In the genomic region with DNA sequence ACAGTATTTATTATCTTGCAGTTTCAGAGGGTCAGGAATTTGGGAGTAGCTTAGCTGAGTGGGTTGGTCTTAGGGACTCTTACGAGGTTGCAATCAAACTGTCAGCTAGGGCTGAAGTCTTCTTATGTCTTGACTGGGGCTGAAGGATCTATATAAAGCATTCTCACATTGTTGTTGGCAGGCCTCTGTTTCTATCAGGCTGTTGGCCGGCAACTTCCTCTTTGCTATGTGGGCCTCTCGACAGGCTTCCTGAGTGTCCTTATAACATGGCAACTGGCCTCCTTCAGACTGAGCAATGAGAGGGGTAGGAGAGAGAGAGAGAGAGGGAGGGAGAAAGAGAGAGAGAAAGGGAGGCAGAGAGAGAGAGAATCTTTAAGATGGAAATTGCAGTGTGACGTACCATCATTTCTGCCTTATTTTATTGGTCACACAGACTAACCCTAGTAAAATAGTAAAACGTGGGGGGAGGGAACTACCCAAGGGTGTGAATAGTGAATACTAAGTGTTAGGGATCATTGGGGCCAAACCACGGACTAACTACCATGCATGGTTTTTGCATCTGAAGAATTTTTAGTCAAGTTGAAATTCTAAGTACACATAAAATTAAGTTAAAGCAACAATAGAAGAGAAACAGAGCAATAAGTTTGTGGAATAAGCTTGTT, we compare ENCODE assay signal across 11 cellular contexts. TPM values are rescaled to one million over a fixed set of nuclear protein-coding genes. Genes with fewer than 3 reads are reported as not detected.
DNase-seq lines count a peak whose midpoint lies in the region; ATAC-seq, FAIRE-seq and TF ChIP-seq lines count a peak whose summit lies in the region.
"Had no signal": no experiment of that assay in that cellular context is flagged by ENCODE, and none has a peak within 500 bp of the region (broad histone marks: within the 10 kb centered on the region; RNA-seq: fewer than 3 reads in every experiment).

No MANE protein-coding gene starts in this region.

- no peaks in the 10 kb centered on the region for H3K9me3 Mint-ChIP-seq in astrocyte (ENCODE audit: unreplicated experiment)
- H3K9me3 Mint-ChIP-seq in neural crest cell, result no peaks in the 10 kb centered on the region
- no peaks in the 10 kb centered on the region for H3K9me3 Mint-ChIP-seq in activated CD4-positive, alpha-beta memory T cell treated with anti-CD3 and anti-CD28 coated beads, Interleukin-2, amount 10 ng/mL, durations not matched to agents 7 days and 5 days

- H3K79me2 ChIP-seq in astrocyte (ENCODE audit: insufficient read depth, low read length), result no peaks in the 10 kb centered on the region

- no peaks in the 10 kb centered on the region for H3K36me3 ChIP-seq in astrocyte (ENCODE audit: insufficient read depth, low read length)
- H3K36me3 ChIP-seq: Peyer's patch had no signal

- H3K4me3 Mint-ChIP-seq in astrocyte (ENCODE audit: unreplicated experiment) (no peak overlapping the region), neural crest cell (no peak overlapping the region)
- no peak overlapping the region for H3K4me3 Mint-ChIP-seq in activated CD4-positive, alpha-beta memory T cell treated with anti-CD3 and anti-CD28 coated beads, Interleukin-2, amount 10 ng/mL, durations not matched to agents 7 days and 5 days

- H3K4me1 Mint-ChIP-seq in astrocyte (ENCODE audit: low read depth, unreplicated experiment), result peaks cover 12% of the 10 kb centered on the region
- H3K4me1 Mint-ChIP-seq in neural crest cell, result peaks cover 16% of the 10 kb centered on the region
- H3K4me1 Mint-ChIP-seq in activated CD4-positive, alpha-beta memory T cell treated with anti-CD3 and anti-CD28 coated beads, Interleukin-2, amount 10 ng/mL, durations not matched to agents 7 days and 5 days, result no peaks in the 10 kb centered on the region

- FAIRE-seq in astrocyte (lab: Jason Lieb, UNC), result no peak
- FAIRE-seq: G401.6 had no signal

- H3K4me1 ChIP-seq in astrocyte (ENCODE audit: insufficient read depth, low read length), result peaks cover 13% of the 10 kb centered on the region
- H3K4me1 ChIP-seq: Peyer's patch had no signal

- H3K36me3 Mint-ChIP-seq in astrocyte (ENCODE audit: low read depth, unreplicated experiment) (no peaks in the 10 kb centered on the region), neural crest cell (ENCODE audit: low read depth) (no peaks in the 10 kb centered on the region)
- H3K36me3 Mint-ChIP-seq in activated CD4-positive, alpha-beta memory T cell treated with anti-CD3 and anti-CD28 coated beads, Interleukin-2, amount 10 ng/mL, durations not matched to agents 7 days and 5 days (ENCODE audit: low read depth), result no peaks in the 10 kb centered on the region

- TF ChIP-seq CTCF in astrocyte (IDR thresholded peaks at IDR 0.05; ENCODE audit: insufficient read depth, low read depth, low read length), result no peak
- no peak for TF ChIP-seq CTCF in neural crest cell (conservative IDR thresholded peaks at IDR 0.05)

- H3K9ac ChIP-seq in astrocyte (ENCODE audit: low read length), result no peak overlapping the region

- peak; percentile 67 for ATAC-seq in GM18858 (IDR thresholded peaks at IDR 0.05; ENCODE audit: unreplicated experiment)
- peak; percentile 81 for ATAC-seq in HG03103 (IDR thresholded peaks at IDR 0.05; ENCODE audit: low read depth, unreplicated experiment)

- no peaks in the 10 kb centered on the region for H4K20me1 ChIP-seq in astrocyte (ENCODE audit: insufficient read depth, low read length)

- no peak overlapping the region for H3K4me3 ChIP-seq in astrocyte (ENCODE audit: insufficient read depth, low read depth, low read length)
- H3K4me3 ChIP-seq: Peyer's patch had no signal

- H3K27ac ChIP-seq in astrocyte (ENCODE audit: low read depth, low read length), result peak overlapping the region; percentile 8

- no peak for DNase-seq in astrocyte (ENCODE audit: low read depth)
- no peak for DNase-seq in neural crest cell (ENCODE audit: low read depth, low spot score)
- no peak for DNase-seq in NCI-H446 treated with DMSO at 0.1 percent for 48 hours (lab: John Stamatoyannopoulos, UW)
- no peak for DNase-seq in AG20443 (ENCODE audit: low spot score)
- DNase-seq in activated CD4-positive, alpha-beta memory T cell treated with anti-CD3 and anti-CD28 coated beads, Interleukin-2, amount 10 ng/mL, durations not matched to agents 7 days and 5 days, result no peak
- DNase-seq in NCI-H2196 (lab: John Stamatoyannopoulos, UW; ENCODE audit: unreplicated experiment), result no peak

- no peaks in the 10 kb centered on the region for H3K27me3 ChIP-seq in astrocyte (ENCODE audit: insufficient read depth, low read length)
- H3K27me3 ChIP-seq: Peyer's patch had no signal

- H3K9me3 ChIP-seq in astrocyte (ENCODE audit: insufficient read depth, low read depth, low read length), result no peaks in the 10 kb centered on the region
- H3K9me3 ChIP-seq: Peyer's patch had no signal

- H3K27me3 Mint-ChIP-seq in astrocyte (ENCODE audit: low read depth, unreplicated experiment) (no peaks in the 10 kb centered on the region), neural crest cell (ENCODE audit: low read depth) (no peaks in the 10 kb centered on the region)
- H3K27me3 Mint-ChIP-seq in activated CD4-positive, alpha-beta memory T cell treated with anti-CD3 and anti-CD28 coated beads, Interleukin-2, amount 10 ng/mL, durations not matched to agents 7 days and 5 days, result no peaks in the 10 kb centered on the region

- no peak overlapping the region for H3K27ac Mint-ChIP-seq in astrocyte (ENCODE audit: unreplicated experiment)
- H3K27ac Mint-ChIP-seq in neural crest cell (ENCODE audit: unreplicated experiment), result peak overlapping the region; percentile 77
- no peak overlapping the region for H3K27ac Mint-ChIP-seq in activated CD4-positive, alpha-beta memory T cell treated with anti-CD3 and anti-CD28 coated beads, Interleukin-2, amount 10 ng/mL, durations not matched to agents 7 days and 5 days

- no peak overlapping the region for H3K4me2 ChIP-seq in astrocyte (ENCODE audit: low read length)

- CTCF ChIA-PET in activated CD4-positive, alpha-beta memory T cell treated with anti-CD3 and anti-CD28 coated beads, Interleukin-2, amount 10 ng/mL, durations not matched to agents 7 days and 5 days (lab: Charles Lee), result interaction anchor here (1.7 kb wide), 1 partner anchor 17 kb away, joined by 4 read pairs; no protein-coding TSS in a partner anchor

- POLR2A ChIA-PET in activated CD4-positive, alpha-beta memory T cell treated with anti-CD3 and anti-CD28 coated beads, Interleukin-2, amount 10 ng/mL, durations not matched to agents 7 days and 5 days (lab: Charles Lee), result no interaction called here

- no peak overlapping the region for H2AFZ ChIP-seq in astrocyte (ENCODE audit: low read depth, low read length)

RNA-seq across cellular contexts. Expression of a gene that starts 16.1 kb away (rescaled TPM):
- total RNA-seq in astrocyte, result 0.26 and 0.43 TPM in 2 replicates
- total RNA-seq in neural crest cell, result 0.19 TPM in 1 of 2 replicates, not detected in the other
- total RNA-seq in activated CD4-positive, alpha-beta memory T cell treated with anti-CD3 and anti-CD28 coated beads, Interleukin-2, amount 10 ng/mL, durations not matched to agents 7 days and 5 days, result not detected
- total RNA-seq: dermis microvascular lymphatic vessel endothelial cell had no signal
